14 cellular contexts compared by ENCODE assay signal in genomic region chr10:71971769-71972555, GRCh38. TPM values are rescaled to one million over a fixed set of nuclear protein-coding genes. Genes with fewer than 3 reads are reported as not detected.
DNase-seq lines count a peak whose midpoint lies in the region; ATAC-seq and TF ChIP-seq lines count a peak whose summit lies in the region.
"Had no signal": no experiment of that assay in that cellular context is flagged by ENCODE, and none has a peak within 500 bp of the region (broad histone marks: within the 10 kb centered on the region; RNA-seq: fewer than 3 reads in every experiment).

No MANE protein-coding gene starts in this region.

- peaks cover 50% of the 10 kb centered on the region for H3K4me1 Mint-ChIP-seq in mesothelial cell of epicardium

- H3K27me3 Mint-ChIP-seq in mesothelial cell of epicardium (ENCODE audit: low read depth): no peaks in the 10 kb centered on the region

- H3K36me3 Mint-ChIP-seq in mesothelial cell of epicardium: no peaks in the 10 kb centered on the region
- H3K36me3 Mint-ChIP-seq: activated naive CD4-positive, alpha-beta T cell treated with anti-CD3 and anti-CD28 coated beads, Interleukin-2, amount 50 U/mL, for 72 hours had no signal

- H3K27ac ChIP-seq in RWPE2 (ENCODE audit: poor library complexity, severe bottlenecking): peak overlapping the region; percentile 97
- H3K27ac ChIP-seq in temporal lobe (ENCODE audit: low read depth, low read length): peak overlapping the region; percentile 98
- H3K27ac ChIP-seq: foreskin keratinocyte, KMS-11 had no signal

- H3K27ac Mint-ChIP-seq in mesothelial cell of epicardium: peak overlapping the region; percentile 24
- H3K27ac Mint-ChIP-seq: T-helper 1 cell treated with Interleukin-12 subunit alpha and Interleukin-12 subunit beta and Interleukin-4 antibody, amounts not matched to agents 30 μg/mL and 1 μg/mL, for 36 hours had no signal

- no peak overlapping the region for H3K4me3 Mint-ChIP-seq in mesothelial cell of epicardium
- H3K4me3 Mint-ChIP-seq: T-helper 1 cell treated with Interleukin-12 subunit alpha and Interleukin-12 subunit beta and Interleukin-4 antibody, amounts not matched to agents 30 μg/mL and 1 μg/mL, for 36 hours had no signal

- H3K4me3 ChIP-seq in RWPE2 (ENCODE audit: severe bottlenecking): no peak overlapping the region

- DNase-seq in RWPE2 (ENCODE audit: low spot score) (no peak), mesothelial cell of epicardium (ENCODE audit: low spot score in 2 of 2, unreplicated experiment in 2 of 2) (no peak), HUDEP-2 (lab: John Stamatoyannopoulos, UW; ENCODE audit: unreplicated experiment in 76 of 76) (no peak), nucleus accumbens (lab: John Stamatoyannopoulos, UW) (no peak)
- DNase-seq: NCI-H2029 treated with DMSO at 0.1 percent for 48 hours; stimulated activated CD4-positive, alpha-beta T cell treated with anti-CD3 and anti-CD28 coated beads, Interleukin-4, amount 100 ng/mL, for 24 hours; stimulated activated naive CD4-positive, alpha-beta T cell treated with Interleukin-2 at 50 U/mL for 16 hours had no signal

- peaks cover 95% of the 10 kb centered on the region for H3K4me1 ChIP-seq in RWPE2 (ENCODE audit: insufficient read depth, poor library complexity, severe bottlenecking)

- H3K9me3 Mint-ChIP-seq in mesothelial cell of epicardium: no peaks in the 10 kb centered on the region
- H3K9me3 Mint-ChIP-seq: activated naive CD4-positive, alpha-beta T cell treated with anti-CD3 and anti-CD28 coated beads, Interleukin-2, amount 50 U/mL, for 72 hours; T-helper 1 cell treated with Interleukin-12 subunit alpha and Interleukin-12 subunit beta and Interleukin-4 antibody, amounts not matched to agents 30 μg/mL and 1 μg/mL, for 36 hours had no signal

- no peaks in the 10 kb centered on the region for H3K27me3 ChIP-seq in RWPE2 (ENCODE audit: insufficient read depth, poor library complexity, severe bottlenecking)
- H3K27me3 ChIP-seq: foreskin keratinocyte had no signal

- no peaks in the 10 kb centered on the region for H3K9me3 ChIP-seq in RWPE2 (ENCODE audit: severe bottlenecking)

- peak; percentile 51 for ATAC-seq in GM21717 (IDR thresholded peaks at IDR 0.05; ENCODE audit: unreplicated experiment)
- ATAC-seq in RWPE2 (ENCODE audit: low read depth): no peak
- no peak for ATAC-seq in GM18502 (IDR thresholded peaks at IDR 0.05; ENCODE audit: poor library complexity, unreplicated experiment)
- ATAC-seq: activated naive CD4-positive, alpha-beta T cell treated with anti-CD3 and anti-CD28 coated beads, Interleukin-2, amount 50 U/mL, for 72 hours had no signal

- H3K36me3 ChIP-seq in RWPE2 (ENCODE audit: low read depth): peaks cover 18% of the 10 kb centered on the region; the same call in 1 of the 2 replicates

- no peak for TF ChIP-seq CTCF in RWPE2 (IDR thresholded peaks at IDR 0.05; ENCODE audit: poor library complexity, severe bottlenecking)
- no peak for TF ChIP-seq CTCF in mesothelial cell of epicardium (IDR thresholded peaks at IDR 0.05; ENCODE audit: unreplicated experiment)

RNA-seq across cellular contexts. Expression of gene CHST3, which starts 7.8 kb away (rescaled TPM):
- total RNA-seq in mesothelial cell of epicardium (26.2 to 27.6 TPM (median 26.3 TPM) in 3 replicates), temporal lobe (5.4 TPM)
